Comparison of ENCODE assay signal across 19 cellular contexts in the genomic region with DNA sequence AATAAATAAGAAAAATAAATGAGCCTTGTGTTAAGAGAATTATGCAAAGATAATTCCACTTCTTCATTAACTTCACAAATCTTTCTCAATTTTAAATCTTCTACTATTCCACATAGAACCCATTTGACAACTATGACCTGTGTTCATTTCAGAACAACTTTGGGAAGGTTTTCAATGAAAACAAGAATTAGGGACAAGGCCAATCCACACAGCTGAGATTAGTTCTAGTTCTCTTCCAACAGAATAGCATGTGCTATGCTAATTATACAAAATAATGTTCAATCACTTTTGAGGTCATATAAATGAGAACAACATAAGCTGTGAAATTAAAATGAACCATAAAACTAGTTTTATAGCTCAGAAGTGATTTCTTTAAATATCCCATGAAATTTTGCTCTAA. TPM values are rescaled to one million over a fixed set of nuclear protein-coding genes. Genes with fewer than 3 reads are reported as not detected.
DNase-seq lines count a peak whose midpoint lies in the region; ATAC-seq, FAIRE-seq and TF ChIP-seq lines count a peak whose summit lies in the region.
"Had no signal": no experiment of that assay in that cellular context is flagged by ENCODE, and none has a peak within 500 bp of the region (broad histone marks: within the 10 kb centered on the region; RNA-seq: fewer than 3 reads in every experiment).

No MANE protein-coding gene starts in this region.

- no peak for TF ChIP-seq EP300 in A549 (IDR thresholded peaks at IDR 0.05)

- FAIRE-seq in A549 (lab: Jason Lieb, UNC), result peak; percentile 78
- FAIRE-seq: G401.6, GM12892, H54 had no signal

- CTCF ChIA-PET in A549 (lab: Yijun Ruan, JAX), result interaction anchor here (0.7 kb wide), 1 partner anchor 19 kb away, joined by 3 read pairs; no protein-coding TSS in a partner anchor

- POLR2A ChIA-PET in A549 (lab: Yijun Ruan, JAX), result no interaction called here

- H3K4me2 ChIP-seq in A549, result no peak overlapping the region
- H3K4me2 ChIP-seq: BLaER1 had no signal

- ATAC-seq in A549 (no peak), foreskin keratinocyte (no peak)
- ATAC-seq: CD8-positive, alpha-beta T cell had no signal

- TF ChIP-seq CTCF in A549 (IDR thresholded peaks at IDR 0.05) (no peak), ascending aorta (IDR thresholded peaks at IDR 0.05) (no peak), foreskin keratinocyte (conservative IDR thresholded peaks at IDR 0.05) (no peak)

- no peaks in the 10 kb centered on the region for H3K27me3 ChIP-seq in ascending aorta
- no peaks in the 10 kb centered on the region for H3K27me3 ChIP-seq in foreskin keratinocyte
- H3K27me3 ChIP-seq: BLaER1 had no signal

- TF ChIP-seq RAD21 in A549 (conservative IDR thresholded peaks at IDR 0.05 in 1 of 2, IDR thresholded peaks at IDR 0.05 in 1 of 2), result no peak

- H3K9me3 ChIP-seq in A549, result no peaks in the 10 kb centered on the region
- H3K9me3 ChIP-seq in ascending aorta, result no peaks in the 10 kb centered on the region
- H3K9me3 ChIP-seq: BLaER1, Caco-2, HAP-1 had no signal

- H3K4me1 ChIP-seq in A549 (peaks cover 31% of the 10 kb centered on the region), ascending aorta (peaks cover 7 to 21% of the 10 kb centered on the region in 2 donors), foreskin keratinocyte (no peaks in the 10 kb centered on the region)

- no peak overlapping the region for H3K4me3 ChIP-seq in A549
- no peak overlapping the region for H3K4me3 ChIP-seq in ascending aorta
- H3K4me3 ChIP-seq: BLaER1, HAP-1 had no signal

- H3K36me3 ChIP-seq in ascending aorta, result no peaks in the 10 kb centered on the region
- H3K36me3 ChIP-seq: BLaER1, HAP-1 had no signal

- intact Hi-C loops in ascending aorta (cut with DNase I), result no loop called here

- DNase-seq in A549 (ENCODE audit: low read depth in 1 of 2, low spot score in 1 of 2) (no peak), ascending aorta (ENCODE audit: low spot score in 2 of 2) (no peak), foreskin keratinocyte (no peak), substantia nigra (lab: John Stamatoyannopoulos, UW) (no peak), HuH-7 (ENCODE audit: low spot score) (no peak), activated gamma-delta T cell (lab: John Stamatoyannopoulos, UW) (no peak)
- DNase-seq: Caco-2; CD4-positive, CD25-positive, alpha-beta regulatory T cell; CD8-positive, alpha-beta T cell; DMS153; DND-41; GOT3; HFFc6 had no signal

- H3K27ac ChIP-seq in A549 (no peak overlapping the region), ascending aorta (peak overlapping the region; percentile 6 to 51), foreskin keratinocyte (peak overlapping the region; percentile 18), substantia nigra (ENCODE audit: low read depth, low read length, poor library complexity, severe bottlenecking) (no peak overlapping the region)
- H3K27ac ChIP-seq: BLaER1, C4-2B had no signal

- no peak for TF ChIP-seq POLR2A in A549 (IDR thresholded peaks at IDR 0.05; ENCODE audit: low read length)

TF ChIP-seq in A549, 52 proteins besides CTCF, POLR2A, EP300 and RAD21:
- no peak for TF ChIP-seq HEYL (CRISPR knock-in tag; IDR thresholded peaks at IDR 0.05)
- TF ChIP-seq HDAC2 (IDR thresholded peaks at IDR 0.05), result no peak
- no peak for TF ChIP-seq HOXA7 (CRISPR knock-in tag; IDR thresholded peaks at IDR 0.05)
- no peak for TF ChIP-seq SREBF2 (IDR thresholded peaks at IDR 0.05)
- no peak for TF ChIP-seq POLR2AphosphoS2 (conservative IDR thresholded peaks at IDR 0.05; ENCODE audit: low read length)

RNA-seq across cellular contexts. Expression of a gene that starts 7.2 kb away (rescaled TPM):
- 24.9 and 32.2 TPM in 2 replicates for polyA plus RNA-seq in A549 (2011; rRNA removed)
- polyA plus RNA-seq in A549 (2012; cell fraction: cytosol; rRNA removed), result 9.8 and 16.2 TPM in 2 replicates
- polyA plus RNA-seq in A549 (2012; cell fraction: nucleus; rRNA removed), result 17.8 and 26.0 TPM in 2 replicates
- polyA plus RNA-seq in A549 (2017; fragmentation: RNase III; extraction: RNeasy Plus Mini Kit Qiagen cat#74134 plus additional on column Dnase treatment), result 33.4 to 44.3 TPM (median 41.7 TPM) in 3 replicates
- polyA minus RNA-seq in A549 (2011; rRNA and poly(A)+ RNA removed), result 36.3 and 39.2 TPM in 2 replicates
- total RNA-seq in ascending aorta, result 9.7 TPM
- 18.9 and 22.5 TPM in 2 replicates for total RNA-seq in foreskin keratinocyte
- 6.6 and 6.9 TPM in 2 replicates for polyA plus RNA-seq in foreskin keratinocyte

Comparison
In these comparisons a context has a peak if more than half of its experiments do, and no peak if none do; other contexts are left out.
1. H3K27ac ChIP-seq: peak in ascending aorta (2 of 2) and foreskin keratinocyte (single experiment); none in A549 (0 of 2) and substantia nigra (single experiment).